9 cellular contexts compared by ENCODE assay signal in genomic region chr13:23899555-23899954, GRCh38. TPM values are rescaled to one million over a fixed set of nuclear protein-coding genes. Genes with fewer than 3 reads are reported as not detected.
DNase-seq lines count a peak whose midpoint lies in the region; ATAC-seq and TF ChIP-seq lines count a peak whose summit lies in the region.
"Had no signal": no experiment of that assay in that cellular context is flagged by ENCODE, and none has a peak within 500 bp of the region (broad histone marks: within the 10 kb centered on the region; RNA-seq: fewer than 3 reads in every experiment).

No MANE protein-coding gene starts in this region.

- no peak overlapping the region for H2BK5ac ChIP-seq in neuronal stem cell (ENCODE audit: low read length)

- H2AK5ac ChIP-seq in neuronal stem cell (ENCODE audit: low read depth, low read length), result no peak overlapping the region

- H3K4me3 ChIP-seq in epithelial cell of proximal tubule (ENCODE audit: low read depth, low read length) (no peak overlapping the region), neuronal stem cell (ENCODE audit: low read length in 2 of 2) (no peak overlapping the region), prostate gland (no peak overlapping the region)

- WGBS in neuronal stem cell (ENCODE audit: extremely low coverage in 2 of 2, insufficient read length in 2 of 2, insufficient replicate concordance in 1 of 2), 2 donors, result no CpG with 5 or more reads among the region's 4 CpGs
- WGBS in prostate gland, result 18% methylated on average over 4 of the region's 4 CpGs

- H3K36me3 ChIP-seq in neuronal stem cell (replicated peaks in 1 of 2; ENCODE audit: control insufficient read depth in 2 of 2, insufficient read depth in 2 of 2, low read length in 2 of 2) (no peaks in the 10 kb centered on the region), prostate gland (no peaks in the 10 kb centered on the region)

- H3K4me1 ChIP-seq in neuronal stem cell (ENCODE audit: control insufficient read depth in 2 of 2, insufficient read depth in 1 of 2, low read depth in 1 of 2, low read length in 2 of 2) (no peaks in the 10 kb centered on the region), prostate gland (replicated peaks) (no peaks in the 10 kb centered on the region)

- H2BK120ac ChIP-seq in neuronal stem cell (ENCODE audit: low read depth, low read length), result no peak overlapping the region

- no peak overlapping the region for H3K14ac ChIP-seq in neuronal stem cell (ENCODE audit: low read length)

- H3K27me3 ChIP-seq in neuronal stem cell (ENCODE audit: control insufficient read depth in 3 of 3, insufficient read depth in 3 of 3, low read depth in 1 of 3, low read length in 3 of 3), result peaks cover 0 to 10% (median 0%) of the 10 kb centered on the region in 3 experiments
- H3K27me3 ChIP-seq in prostate gland (replicated peaks; ENCODE audit: insufficient read depth), result no peaks in the 10 kb centered on the region

- H3K79me1 ChIP-seq in neuronal stem cell (ENCODE audit: low read depth, low read length), result peaks cover 3% of the 10 kb centered on the region

- H4K8ac ChIP-seq in neuronal stem cell (ENCODE audit: low read depth, low read length), result no peak overlapping the region

- H3K9ac ChIP-seq in neuronal stem cell (ENCODE audit: low read depth, low read length, poor library complexity), result no peak overlapping the region

- TF ChIP-seq CTCF in epithelial cell of proximal tubule (conservative IDR thresholded peaks at IDR 0.05; ENCODE audit: low read depth, low read length), result peak; percentile 73
- TF ChIP-seq CTCF in prostate gland (IDR thresholded peaks at IDR 0.05), result peak in 2 of 4 experiments; percentile 20 to 53

- H3K9me3 ChIP-seq in neuronal stem cell (replicated peaks in 1 of 2; ENCODE audit: control insufficient read depth in 2 of 2, insufficient read depth in 1 of 2, low read depth in 1 of 2, low read length in 2 of 2), result no peaks in the 10 kb centered on the region
- H3K9me3 ChIP-seq in prostate gland, result no peaks in the 10 kb centered on the region

- no peak overlapping the region for H2BK15ac ChIP-seq in neuronal stem cell (ENCODE audit: low read length)

- intact Hi-C loops in prostate gland (cut with DNase I), result no loop called here

- H3K27ac ChIP-seq in neuronal stem cell (replicated peaks; ENCODE audit: low read length) (no peak overlapping the region), prostate gland (no peak overlapping the region)

- no peak overlapping the region for H3K4ac ChIP-seq in neuronal stem cell (ENCODE audit: low read length)

- TF ChIP-seq POLR2A in prostate gland (IDR thresholded peaks at IDR 0.05), result no peak

- no peak overlapping the region for H4K91ac ChIP-seq in neuronal stem cell (ENCODE audit: low read depth, low read length, poor library complexity)

- ATAC-seq in GM21786 (IDR thresholded peaks at IDR 0.05; ENCODE audit: unreplicated experiment), result peak; percentile 64

- no peak overlapping the region for H2BK12ac ChIP-seq in neuronal stem cell (ENCODE audit: low read length)

- DNase-seq in COLO829 (ENCODE audit: low spot score) (peak; percentile 61), SW 1271 (lab: John Stamatoyannopoulos, UW) (peak; percentile 3 to 30), epithelial cell of proximal tubule (ENCODE audit: low read depth) (no peak), neuronal stem cell (ENCODE audit: low spot score) (no peak), prostate gland (ENCODE audit: low spot score) (no peak), NCI-H345 treated with DMSO at 0.1 percent for 48 hours (lab: John Stamatoyannopoulos, UW; ENCODE audit: unreplicated experiment) (no peak), GDM1 (lab: John Stamatoyannopoulos, UW) (no peak)

- H3K4me2 ChIP-seq in neuronal stem cell (ENCODE audit: insufficient read depth, low read length, poor library complexity, severe bottlenecking), result no peak overlapping the region

- H3K18ac ChIP-seq in neuronal stem cell (ENCODE audit: low read length), result no peak overlapping the region

- peak overlapping the region; percentile 6 for H2AFZ ChIP-seq in neuronal stem cell (ENCODE audit: low read length)

- no peak overlapping the region for H3K23ac ChIP-seq in neuronal stem cell (ENCODE audit: low read depth, low read length, poor library complexity)

RNA-seq across cellular contexts. Expression of gene C1QTNF9B, which starts 2.3 kb away (rescaled TPM):
- total RNA-seq in epithelial cell of proximal tubule (not detected in 2 replicates), prostate gland (1 to 10 TPM in 1 of 2 donors, not detected in 1; 2.4 TPM)
- 0.04 TPM for polyA plus RNA-seq in neuronal stem cell (2013, experiment 1 of 2)
- polyA plus RNA-seq in neuronal stem cell (2013, experiment 2 of 2), result 0.07 TPM
- total RNA-seq: temporal lobe had no signal

RNA-seq across cellular contexts. Expression of gene MIPEP, which starts 10.4 kb away (rescaled TPM):
- total RNA-seq in epithelial cell of proximal tubule, result 15.7 and 23.9 TPM in 2 replicates
- 10.3 TPM for polyA plus RNA-seq in neuronal stem cell (2013, experiment 1 of 2)
- 9.3 TPM for polyA plus RNA-seq in neuronal stem cell (2013, experiment 2 of 2)
- total RNA-seq in prostate gland, result 10 to 100 TPM; 26.2 to 27.1 TPM

Comparison
In these comparisons a context has a peak if more than half of its experiments do, and no peak if none do; other contexts are left out.
1. DNase-seq: peak in COLO829 (single experiment) and SW 1271 (2 of 2); none in epithelial cell of proximal tubule (single experiment), neuronal stem cell (single experiment), prostate gland (single experiment), NCI-H345 treated with DMSO at 0.1 percent for 48 hours (single experiment) and GDM1 (single experiment).